Comparison of ENCODE assay signal across 9 cellular contexts in the genomic region with DNA sequence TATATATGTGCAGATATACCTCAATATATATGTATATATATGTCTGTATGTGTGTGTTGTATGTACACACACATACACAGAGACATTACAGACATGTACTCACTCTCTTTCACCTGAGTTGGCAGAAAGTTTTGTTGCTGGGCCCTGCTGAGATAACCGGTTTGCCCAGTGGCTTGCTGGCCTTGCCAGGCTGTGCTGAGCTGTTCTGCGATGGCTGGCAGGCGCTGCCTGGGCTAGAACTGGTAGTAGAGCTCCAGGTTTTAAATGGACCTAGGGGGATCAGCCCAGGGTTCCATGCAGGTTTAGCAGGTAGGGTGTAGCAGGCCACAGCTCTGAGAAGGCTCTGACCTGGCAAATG.
DNase-seq lines count a peak whose midpoint lies in the region; ATAC-seq and TF ChIP-seq lines count a peak whose summit lies in the region.
"Had no signal": no experiment of that assay in that cellular context is flagged by ENCODE, and none has a peak within 500 bp of the region (broad histone marks: within the 10 kb centered on the region; RNA-seq: fewer than 3 reads in every experiment).

No MANE protein-coding gene starts in this region.

- ATAC-seq in GM21717 (IDR thresholded peaks at IDR 0.05; ENCODE audit: unreplicated experiment) (no peak), HG02870 (IDR thresholded peaks at IDR 0.05; ENCODE audit: unreplicated experiment) (no peak)

- WGBS in ovary, 3 donors: 83 to 96% (median 83%) methylated on average over 3 of the region's 3 CpGs

- DNase-seq in DMS153 (lab: John Stamatoyannopoulos, UW) (peak; percentile 52), NCI-H510A (lab: John Stamatoyannopoulos, UW) (peak; percentile 83), epithelial cell of esophagus (ENCODE audit: low read depth) (peak; percentile 92), ovary (no peak), NCI-H1436 (lab: John Stamatoyannopoulos, UW) (no peak), foreskin melanocyte (no peak)

- no peak for TF ChIP-seq EP300 in ovary (IDR thresholded peaks at IDR 0.05)

- H3K27ac ChIP-seq in ovary: peak overlapping the region; percentile 58 to 82
- H3K27ac ChIP-seq: neural progenitor cell had no signal

- no peaks in the 10 kb centered on the region for H3K27me3 ChIP-seq in ovary
- H3K27me3 ChIP-seq: neural progenitor cell had no signal

- no peak for TF ChIP-seq POLR2A in ovary (IDR thresholded peaks at IDR 0.05)

- intact Hi-C loops in ovary (cut with DNase I): loop anchor here in 3 of 4 donors (10.0 kb wide), 1 partner anchor 394 kb away; the partner anchor contains the start of gene GADD45G (in 3 of the 3)

- H3K36me3 ChIP-seq in ovary: no peaks in the 10 kb centered on the region
- H3K36me3 ChIP-seq: neural progenitor cell had no signal

- TF ChIP-seq CTCF in epithelial cell of esophagus (IDR thresholded peaks at IDR 0.05; ENCODE audit: insufficient read depth, low read depth, low read length, missing control alignments): no peak
- no peak for TF ChIP-seq CTCF in ovary (IDR thresholded peaks at IDR 0.05)

- H3K4me3 ChIP-seq in epithelial cell of esophagus (ENCODE audit: low read length) (no peak overlapping the region), ovary (no peak overlapping the region)
- H3K4me3 ChIP-seq: neural progenitor cell had no signal

- peaks cover 34% of the 10 kb centered on the region for H3K4me1 ChIP-seq in ovary (ENCODE audit: insufficient read depth)

- H3K9me3 ChIP-seq in ovary: no peaks in the 10 kb centered on the region

Comparison
In these comparisons a context has a peak if more than half of its experiments do, and no peak if none do; other contexts are left out.
1. DNase-seq: peak in DMS153 (single experiment), NCI-H510A (single experiment) and epithelial cell of esophagus (single experiment); none in ovary (0 of 5), NCI-H1436 (single experiment) and foreskin melanocyte (single experiment).